Comparison of ENCODE assay signal across 8 cellular contexts in genomic region chr19:37317403-37318209, GRCh38. TPM values are rescaled to one million over a fixed set of nuclear protein-coding genes. Genes with fewer than 3 reads are reported as not detected.
A peak's percentile ranks its signal among the peaks of the same experiment; 100 is the strongest.
DNase-seq lines count a peak whose midpoint lies in the region; ATAC-seq and TF ChIP-seq lines count a peak whose summit lies in the region.

No MANE protein-coding gene starts in this region.

- no peaks in the 10 kb centered on the region for H3K36me3 ChIP-seq in urinary bladder (ENCODE audit: insufficient read depth)

- WGBS in urinary bladder, result under 1% methylated on average over 57 of the region's 57 CpGs

- ATAC-seq in HG02798 (IDR thresholded peaks at IDR 0.05; ENCODE audit: poor library complexity, unreplicated experiment) (peak; percentile 98), left cardiac atrium (peak; percentile 99)

- H3K27ac ChIP-seq in urinary bladder (ENCODE audit: low read depth), result peak overlapping the region; percentile 80

- DNase-seq in NCI-H1436 (lab: John Stamatoyannopoulos, UW) (peak; percentile 95), T follicular helper cell (ENCODE audit: low read depth) (peak; percentile 88), amniotic stem cell (lab: John Stamatoyannopoulos, UW) (peak; percentile 98), left cardiac atrium (peak; percentile 94), posterior vena cava (ENCODE audit: low spot score) (peak; percentile 99)

- H3K4me1 ChIP-seq in urinary bladder (ENCODE audit: insufficient read depth), result peaks cover 2% of the 10 kb centered on the region

- TF ChIP-seq CTCF in GM12875 (IDR thresholded peaks at IDR 0.05; ENCODE audit: borderline replicate concordance, insufficient read depth, low read depth, low read length), result peak; percentile 36; the same call in 1 of the 2 replicates

- peak overlapping the region; percentile 87 for H3K4me3 ChIP-seq in GM12875 (ENCODE audit: low read depth, low read length)
- H3K4me3 ChIP-seq in urinary bladder (ENCODE audit: low read depth, low read length), result peak overlapping the region; percentile 71

- intact Hi-C loops in left cardiac atrium (cut with DNase I), result no loop called here
- intact Hi-C loops in posterior vena cava (cut with DNase I), result no loop called here

RNA-seq across cellular contexts. Expression of gene ZNF527, which starts 53.3 kb away (rescaled TPM):
- total RNA-seq in left cardiac atrium, result 1 to 10 TPM; 6.1 to 7.1 TPM
- 1 to 10 TPM; 4.2 to 6.7 TPM for total RNA-seq in posterior vena cava
- total RNA-seq in urinary bladder, result 17.2 TPM
- polyA plus RNA-seq in urinary bladder, result 5.3 TPM

Comparison
In these comparisons a context has a peak if more than half of its experiments do, and no peak if none do; other contexts are left out.
1. Peak in every context shown above with its lines: DNase-seq, ATAC-seq, H3K4me3 ChIP-seq and H3K27ac ChIP-seq.